In the genomic region with DNA sequence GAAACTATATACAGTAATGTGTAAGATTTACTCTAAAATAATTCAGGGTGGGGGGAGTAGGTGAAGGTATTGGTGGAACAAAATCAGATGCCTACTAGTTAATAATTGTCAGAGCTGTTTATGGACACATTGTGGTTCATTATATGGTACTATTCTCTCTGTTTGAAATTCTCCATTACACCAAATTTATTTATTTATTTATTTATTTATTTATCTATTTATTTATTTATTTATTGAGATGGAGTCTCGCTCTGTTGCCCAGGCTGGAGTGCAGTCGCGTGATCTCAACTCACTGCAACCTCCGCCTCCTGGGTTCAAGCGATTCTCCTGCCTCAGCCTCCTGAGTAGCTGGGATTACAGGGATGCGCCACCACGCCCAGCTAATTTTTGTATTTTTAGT, we compare ENCODE assay signal across 1 cellular context. TPM values are rescaled to one million over a fixed set of nuclear protein-coding genes. Genes with fewer than 3 reads are reported as not detected.
"Had no signal": no experiment of that assay in that cellular context is flagged by ENCODE, and none has a peak within 500 bp of the region (broad histone marks: within the 10 kb centered on the region; RNA-seq: fewer than 3 reads in every experiment).

No MANE protein-coding gene starts in this region.

RNA-seq across cellular contexts. Expression of a gene that starts 14.5 kb away (rescaled TPM):
- polyA plus RNA-seq: GM23248 had no signal
